ENCODE assay signal across 35 cellular contexts in genomic region chr18:78837766-78838165, GRCh38.
A peak's percentile ranks its signal among the peaks of the same experiment; 100 is the strongest.
DNase-seq lines count a peak whose midpoint lies in the region; FAIRE-seq and TF ChIP-seq lines count a peak whose summit lies in the region.
"Had no signal": no experiment of that assay in that cellular context is flagged by ENCODE, and none has a peak within 500 bp of the region (broad histone marks: within the 10 kb centered on the region; RNA-seq: fewer than 3 reads in every experiment).

No MANE protein-coding gene starts in this region.

- H3K9me3 ChIP-seq in right atrium auricular region (no peaks in the 10 kb centered on the region), kidney (ENCODE audit: control insufficient read depth in 1 of 2, low read length in 2 of 2) (no peaks in the 10 kb centered on the region)
- H3K9me3 ChIP-seq: A549; BE2C; BLaER1; BLaER1 treated with 17β-estradiol and CSF1 and Interleukin-3, amounts not matched to agents 10 nM and 100 nM; Caco-2 had no signal

- no peaks in the 10 kb centered on the region for H3K27me3 Mint-ChIP-seq in osteocyte (ENCODE audit: unreplicated experiment)
- H3K27me3 Mint-ChIP-seq: B cell had no signal

- no peak overlapping the region for H3K27ac ChIP-seq in right atrium auricular region
- no peak overlapping the region for H3K27ac ChIP-seq in kidney (ENCODE audit: low read depth in 2 of 2, low read length in 2 of 2)
- H3K27ac ChIP-seq: 22Rv1; A549; BLaER1; BLaER1 treated with 17β-estradiol and CSF1 and Interleukin-3, amounts not matched to agents 10 nM and 100 nM; C4-2B had no signal

- H3K4me1 Mint-ChIP-seq in osteocyte (ENCODE audit: unreplicated experiment): no peaks in the 10 kb centered on the region
- H3K4me1 Mint-ChIP-seq: B cell; CD14-positive monocyte; CD4-positive, alpha-beta memory T cell; CD4-positive, CD25-positive, alpha-beta regulatory T cell; CD8-positive, alpha-beta memory T cell had no signal

- no peak for FAIRE-seq in kidney (lab: Jason Lieb, UNC)
- FAIRE-seq: A204.1, A549, D721Med had no signal

- H3K9me3 Mint-ChIP-seq in osteocyte (ENCODE audit: unreplicated experiment): peaks cover 17% of the 10 kb centered on the region

- DNase-seq in cardiac septum (ENCODE audit: low spot score) (peak; percentile 9), right atrium auricular region (ENCODE audit: low spot score) (no peak), H7 (peak; percentile 32), osteocyte (ENCODE audit: extremely low spot score, unreplicated experiment) (peak; percentile 79), NCI-H2029 (lab: John Stamatoyannopoulos, UW) (no peak), kidney (no peak)
- DNase-seq: 8988T; ACHN; AML-193; BE2C; C1 segment of cervical spinal cord; Caco-2; Calu3; CD4-positive, alpha-beta memory T cell; CD4-positive, alpha-beta T cell; CD4-positive, CD25-positive, alpha-beta regulatory T cell; CD8-positive, alpha-beta memory T cell; CD8-positive, alpha-beta T cell; COR-L47; DMS 273 treated with DMSO at 0.1 percent for 48 hours; DMS153; DMS53; DMS79; DMS79 treated with DMSO at 0.1 percent for 48 hours; DND-41; EL had no signal

- no peaks in the 10 kb centered on the region for H3K36me3 Mint-ChIP-seq in osteocyte (ENCODE audit: unreplicated experiment)
- H3K36me3 Mint-ChIP-seq: CD14-positive monocyte; CD4-positive, alpha-beta memory T cell; CD4-positive, CD25-positive, alpha-beta regulatory T cell; CD8-positive, alpha-beta T cell had no signal

- H3K27ac Mint-ChIP-seq in osteocyte (ENCODE audit: unreplicated experiment): no peak overlapping the region
- H3K27ac Mint-ChIP-seq: B cell; CD14-positive monocyte; CD4-positive, alpha-beta memory T cell; CD4-positive, alpha-beta T cell; CD4-positive, CD25-positive, alpha-beta regulatory T cell; CD8-positive, alpha-beta memory T cell; CD8-positive, alpha-beta T cell had no signal

- intact Hi-C loops in cardiac septum (cut with DNase I): no loop called here
- intact Hi-C loops in kidney (cut with DNase I): no loop called here

- H3K4me3 Mint-ChIP-seq in osteocyte (ENCODE audit: unreplicated experiment): no peak overlapping the region
- H3K4me3 Mint-ChIP-seq: B cell; CD14-positive monocyte; CD4-positive, alpha-beta memory T cell; CD4-positive, alpha-beta T cell; CD4-positive, CD25-positive, alpha-beta regulatory T cell; CD8-positive, alpha-beta memory T cell; CD8-positive, alpha-beta T cell had no signal

- H3K4me1 ChIP-seq in right atrium auricular region: no peaks in the 10 kb centered on the region
- no peaks in the 10 kb centered on the region for H3K4me1 ChIP-seq in kidney (ENCODE audit: control insufficient read depth in 1 of 2, insufficient read depth in 1 of 2, low read depth in 1 of 2, low read length in 2 of 2)
- H3K4me1 ChIP-seq: A549; BE2C; BLaER1; BLaER1 treated with 17β-estradiol and CSF1 and Interleukin-3, amounts not matched to agents 10 nM and 100 nM; Caco-2 had no signal

- H3K4me3 ChIP-seq in right atrium auricular region (no peak overlapping the region), H7 (ENCODE audit: insufficient read depth, low read depth, low read length) (no peak overlapping the region), kidney (ENCODE audit: low read length in 2 of 2) (no peak overlapping the region)
- H3K4me3 ChIP-seq: A549; BLaER1; BLaER1 treated with 17β-estradiol and CSF1 and Interleukin-3, amounts not matched to agents 10 nM and 100 nM had no signal

- no peaks in the 10 kb centered on the region for H3K36me3 ChIP-seq in right atrium auricular region
- no peaks in the 10 kb centered on the region for H3K36me3 ChIP-seq in H7 (replicated peaks; ENCODE audit: control insufficient read depth, insufficient read depth, low read length)
- H3K36me3 ChIP-seq in kidney (ENCODE audit: control insufficient read depth in 1 of 2, insufficient read depth in 2 of 2, low read length in 2 of 2): no peaks in the 10 kb centered on the region
- H3K36me3 ChIP-seq: BE2C; BLaER1; BLaER1 treated with 17β-estradiol and CSF1 and Interleukin-3, amounts not matched to agents 10 nM and 100 nM had no signal

- H3K27me3 ChIP-seq in right atrium auricular region (no peaks in the 10 kb centered on the region), H7 (ENCODE audit: control insufficient read depth, insufficient read depth, low read length) (no peaks in the 10 kb centered on the region)
- H3K27me3 ChIP-seq: BE2C; BLaER1; BLaER1 treated with 17β-estradiol and CSF1 and Interleukin-3, amounts not matched to agents 10 nM and 100 nM had no signal

- TF ChIP-seq CTCF in right atrium auricular region (IDR thresholded peaks at IDR 0.05) (no peak), osteocyte (IDR thresholded peaks at IDR 0.05) (no peak), kidney (IDR thresholded peaks at IDR 0.05; ENCODE audit: borderline replicate concordance, extremely low read depth, insufficient read depth) (no peak)

- no peak overlapping the region for H3K9ac ChIP-seq in kidney (ENCODE audit: low read length in 2 of 2)
- H3K9ac ChIP-seq: BLaER1; BLaER1 treated with 17β-estradiol and CSF1 and Interleukin-3, amounts not matched to agents 10 nM and 100 nM had no signal

Comparison
In these comparisons a context has a peak if more than half of its experiments do, and no peak if none do; other contexts are left out.
1. DNase-seq: peak in cardiac septum (single experiment), H7 (single experiment) and osteocyte (single experiment); none in right atrium auricular region (single experiment), NCI-H2029 (single experiment) and kidney (single experiment).